Comparison of ENCODE assay signal across 9 cellular contexts in genomic region chr16:10946308-10946707, GRCh38. TPM values are rescaled to one million over a fixed set of nuclear protein-coding genes. Genes with fewer than 3 reads are reported as not detected.
DNase-seq lines count a peak whose midpoint lies in the region; ATAC-seq and TF ChIP-seq lines count a peak whose summit lies in the region.
"Had no signal": no experiment of that assay in that cellular context is flagged by ENCODE, and none has a peak within 500 bp of the region (broad histone marks: within the 10 kb centered on the region; RNA-seq: fewer than 3 reads in every experiment).

No MANE protein-coding gene starts in this region.

- peak overlapping the region; percentile 78 to 99 (median 90) for H3K4me2 ChIP-seq in BLaER1 treated with 17β-estradiol and CSF1 and Interleukin-3, amounts not matched to agents 10 nM and 100 nM

- 42 to 55% (median 46%) methylated on average over 5 of the region's 5 CpGs for WGBS in psoas muscle, 3 donors

- DNase-seq in HT-29 (ENCODE audit: low spot score) (peak; percentile 46), natural killer cell (no peak), NCI-H226 (no peak), psoas muscle (no peak), retina (no peak), pons (ENCODE audit: low spot score) (no peak)
- DNase-seq: heart right ventricle had no signal

- no peaks in the 10 kb centered on the region for H3K27me3 Mint-ChIP-seq in dendritic cell treated with granulocyte-macrophage colony-stimulating factor and Interleukin-4, amounts not matched to agents 40 ng/mL and 50 ng/mL, for 4 days
- no peaks in the 10 kb centered on the region for H3K27me3 Mint-ChIP-seq in natural killer cell (ENCODE audit: low read depth in 2 of 2)

- peaks cover 34% of the 10 kb centered on the region for H3K36me3 Mint-ChIP-seq in dendritic cell treated with granulocyte-macrophage colony-stimulating factor and Interleukin-4, amounts not matched to agents 40 ng/mL and 50 ng/mL, for 4 days (ENCODE audit: low read depth)
- no peaks in the 10 kb centered on the region for H3K36me3 Mint-ChIP-seq in natural killer cell

- ATAC-seq in natural killer cell (no peak), psoas muscle (no peak)
- ATAC-seq: heart right ventricle had no signal

- H3K27ac Mint-ChIP-seq in dendritic cell treated with granulocyte-macrophage colony-stimulating factor and Interleukin-4, amounts not matched to agents 40 ng/mL and 50 ng/mL, for 4 days: peak overlapping the region; percentile 35
- H3K27ac Mint-ChIP-seq in natural killer cell: no peak overlapping the region

- H3K27ac ChIP-seq in BLaER1 treated with 17β-estradiol and CSF1 and Interleukin-3, amounts not matched to agents 10 nM and 100 nM: no peak overlapping the region
- no peak overlapping the region for H3K27ac ChIP-seq in psoas muscle
- H3K27ac ChIP-seq: heart right ventricle had no signal

- no peaks in the 10 kb centered on the region for H3K9me3 ChIP-seq in BLaER1 treated with 17β-estradiol and CSF1 and Interleukin-3, amounts not matched to agents 10 nM and 100 nM (replicated peaks in 1 of 11)
- no peaks in the 10 kb centered on the region for H3K9me3 ChIP-seq in psoas muscle
- H3K9me3 ChIP-seq: heart right ventricle had no signal

- peak overlapping the region in 8 of 11 experiments; percentile 7 to 92 (median 88); a peak in 8 of 22 replicates for H3K9ac ChIP-seq in BLaER1 treated with 17β-estradiol and CSF1 and Interleukin-3, amounts not matched to agents 10 nM and 100 nM

- peaks cover 61 to 77% (median 73%) of the 10 kb centered on the region in 10 experiments for H3K4me1 ChIP-seq in BLaER1 treated with 17β-estradiol and CSF1 and Interleukin-3, amounts not matched to agents 10 nM and 100 nM
- H3K4me1 ChIP-seq in psoas muscle: peaks cover 49% of the 10 kb centered on the region

- H3K4me3 ChIP-seq in BLaER1 treated with 17β-estradiol and CSF1 and Interleukin-3, amounts not matched to agents 10 nM and 100 nM: 0 out of 20 replicates have a peak overlapping the region, but pooled peaks of 3 of the 10 experiments have one; percentile 15 to 95 (median 92)
- no peak overlapping the region for H3K4me3 ChIP-seq in psoas muscle

- H3K36me3 ChIP-seq in BLaER1 treated with 17β-estradiol and CSF1 and Interleukin-3, amounts not matched to agents 10 nM and 100 nM: no peaks in the 10 kb centered on the region
- H3K36me3 ChIP-seq in psoas muscle (ENCODE audit: insufficient read depth in 1 of 2, low read depth in 1 of 2): no peaks in the 10 kb centered on the region
- H3K36me3 ChIP-seq: heart right ventricle had no signal

- peak overlapping the region; percentile 18 for H3K4me3 Mint-ChIP-seq in dendritic cell treated with granulocyte-macrophage colony-stimulating factor and Interleukin-4, amounts not matched to agents 40 ng/mL and 50 ng/mL, for 4 days
- H3K4me3 Mint-ChIP-seq in natural killer cell: peak overlapping the region; percentile 88

- no peaks in the 10 kb centered on the region for H3K9me3 Mint-ChIP-seq in dendritic cell treated with granulocyte-macrophage colony-stimulating factor and Interleukin-4, amounts not matched to agents 40 ng/mL and 50 ng/mL, for 4 days
- H3K9me3 Mint-ChIP-seq in natural killer cell: no peaks in the 10 kb centered on the region

- intact Hi-C loops in dendritic cell treated with granulocyte-macrophage colony-stimulating factor and Interleukin-4, amounts not matched to agents 40 ng/mL and 50 ng/mL, for 4 days (cut with micrococcal nuclease): no loop called here
- intact Hi-C loops in natural killer cell (cut with micrococcal nuclease): no loop called here
- intact Hi-C loops in psoas muscle (cut with DNase I): no loop called here

- peaks cover 68% of the 10 kb centered on the region for H3K4me1 Mint-ChIP-seq in dendritic cell treated with granulocyte-macrophage colony-stimulating factor and Interleukin-4, amounts not matched to agents 40 ng/mL and 50 ng/mL, for 4 days (ENCODE audit: low read depth)
- peaks cover 40 to 51% of the 10 kb centered on the region in 2 donors for H3K4me1 Mint-ChIP-seq in natural killer cell

- no peaks in the 10 kb centered on the region for H3K27me3 ChIP-seq in BLaER1 treated with 17β-estradiol and CSF1 and Interleukin-3, amounts not matched to agents 10 nM and 100 nM
- H3K27me3 ChIP-seq in psoas muscle (ENCODE audit: insufficient read depth in 3 of 3, low read length in 2 of 3): no peaks in the 10 kb centered on the region
- H3K27me3 ChIP-seq: heart right ventricle had no signal

- TF ChIP-seq CTCF in natural killer cell (IDR thresholded peaks at IDR 0.05) (no peak), psoas muscle (IDR thresholded peaks at IDR 0.05) (no peak)

- peaks cover 9 to 69% (median 56%) of the 10 kb centered on the region in 11 experiments; a peak in 20 of 22 replicates for H4K20me1 ChIP-seq in BLaER1 treated with 17β-estradiol and CSF1 and Interleukin-3, amounts not matched to agents 10 nM and 100 nM

RNA-seq across cellular contexts. Expression of gene CLEC16A, which starts 1.9 kb away (rescaled TPM):
- total RNA-seq in HT-29 (2014; rRNA removed; shearing (Covaris generic)): 12.7 and 13.5 TPM in 2 replicates
- 10 to 100 TPM; 35.9 to 50.5 (median 37.4) TPM for total RNA-seq in natural killer cell
- total RNA-seq in psoas muscle: 10 to 100 TPM; 18.3 to 24.5 (median 22.4) TPM
- polyA plus RNA-seq in psoas muscle: 10 to 100 TPM; 13.1 to 28.1 (median 15.3) TPM

RNA-seq across cellular contexts. Expression of gene DEXI, which starts 4.0 kb away (rescaled TPM):
- 47.7 and 54.8 TPM in 2 replicates for total RNA-seq in HT-29 (2014; rRNA removed; shearing (Covaris generic))
- 10 to 100 TPM in 2 of 3 donors, 1 to 10 TPM in 1; 8.7 to 15.2 (median 14.4) TPM for total RNA-seq in natural killer cell
- total RNA-seq in psoas muscle: 10 to 100 TPM; 71.9 to 95.1 (median 83.1) TPM
- polyA plus RNA-seq in psoas muscle: 100 to 1,000 TPM in 2 of 3 donors, 10 to 100 TPM in 1; 98.9 to 122 (median 104) TPM
